9 cellular contexts compared by ENCODE assay signal in the genomic region with DNA sequence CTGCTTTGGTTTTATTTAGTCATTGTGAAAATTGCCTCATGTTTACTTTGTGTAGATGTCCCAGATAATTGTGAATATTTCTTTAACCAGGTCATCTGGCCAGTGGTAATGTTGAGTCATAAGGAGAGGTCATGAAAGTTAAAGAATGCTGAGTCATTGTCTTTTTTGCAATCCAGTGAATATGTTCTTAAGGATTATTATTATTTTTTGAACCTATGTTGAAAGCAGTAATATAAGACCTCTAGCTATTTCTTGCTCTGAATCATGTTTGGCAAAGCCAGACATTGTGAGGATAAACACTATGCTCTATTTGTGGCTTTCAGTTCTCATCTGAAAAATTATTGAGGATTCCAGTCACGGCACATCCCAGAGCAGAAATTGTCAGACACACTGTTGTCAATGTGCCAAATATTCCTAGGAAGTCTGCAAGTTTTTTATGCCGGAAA.
DNase-seq lines count a peak whose midpoint lies in the region; ATAC-seq and TF ChIP-seq lines count a peak whose summit lies in the region.
"Had no signal": no experiment of that assay in that cellular context is flagged by ENCODE, and none has a peak within 500 bp of the region (broad histone marks: within the 10 kb centered on the region; RNA-seq: fewer than 3 reads in every experiment).

No MANE protein-coding gene starts in this region.

- H3K27ac ChIP-seq in breast epithelium: peak overlapping the region in 1 of 2 donors; percentile 41
- peak overlapping the region; percentile 94 for H3K27ac ChIP-seq in PC-3 (ENCODE audit: low read length)
- H3K27ac ChIP-seq in fibroblast of lung (ENCODE audit: insufficient read depth, low read length): peak overlapping the region; percentile 55
- H3K27ac ChIP-seq in aorta (ENCODE audit: low read depth in 1 of 2, low read length in 2 of 2): no peak overlapping the region

- no peak for TF ChIP-seq CTCF in MCF 10A (IDR thresholded peaks at IDR 0.05; ENCODE audit: unreplicated experiment)
- TF ChIP-seq CTCF in breast epithelium (IDR thresholded peaks at IDR 0.05): no peak
- no peak for TF ChIP-seq CTCF in PC-3 (conservative IDR thresholded peaks at IDR 0.05; ENCODE audit: low read depth, low read length)
- no peak for TF ChIP-seq CTCF in fibroblast of lung (conservative IDR thresholded peaks at IDR 0.05 in 1 of 2, IDR thresholded peaks at IDR 0.05 in 1 of 2; ENCODE audit: low read depth in 1 of 2, low read length in 2 of 2)

- no peaks in the 10 kb centered on the region for H3K79me2 ChIP-seq in PC-3 (ENCODE audit: low read length)
- no peaks in the 10 kb centered on the region for H3K79me2 ChIP-seq in fibroblast of lung (ENCODE audit: control insufficient read depth, insufficient read depth, low read length)

- peaks cover 14% of the 10 kb centered on the region for H3F3A ChIP-seq in PC-3 (ENCODE audit: low read length, unreplicated experiment)

- no peaks in the 10 kb centered on the region for H3K27me3 Mint-ChIP-seq in MCF 10A (ENCODE audit: insufficient read depth, unreplicated experiment)
- H3K27me3 Mint-ChIP-seq in activated T-cell treated with anti-CD3 and anti-CD28 coated beads, Interleukin-2, amount 50 U/mL, for 24 hours: no peaks in the 10 kb centered on the region

- BruUV-seq in MCF 10A (replicated peaks; lab: Mats Ljungman, UMichigan) (no TSS peak), PC-3 (replicated peaks; lab: Mats Ljungman, UMichigan) (no TSS peak)

- H3K36me3 Mint-ChIP-seq in MCF 10A (ENCODE audit: insufficient read depth, unreplicated experiment): no peaks in the 10 kb centered on the region
- H3K36me3 Mint-ChIP-seq in activated T-cell treated with anti-CD3 and anti-CD28 coated beads, Interleukin-2, amount 50 U/mL, for 24 hours (ENCODE audit: low read depth): no peaks in the 10 kb centered on the region

- POLR2A ChIA-PET in MCF 10A (lab: Yijun Ruan, JAX): interaction anchor here (0.6 to 1.6 kb wide), 5 partner anchors 26 to 319 kb away, joined by 3 to 7 read pairs (median 4); no protein-coding TSS in a partner anchor
- POLR2A ChIA-PET in PC-3 (lab: Charles Lee; ENCODE audit: unreplicated experiment): interaction anchor here (0.7 kb wide), 1 partner anchor 455 kb away, joined by 5 read pairs; no protein-coding TSS in a partner anchor

- no peaks in the 10 kb centered on the region for H3K27me3 ChIP-seq in breast epithelium
- no peaks in the 10 kb centered on the region for H3K27me3 ChIP-seq in PC-3 (ENCODE audit: low read length)
- H3K27me3 ChIP-seq in fibroblast of lung (ENCODE audit: control insufficient read depth, insufficient read depth, low read length): no peaks in the 10 kb centered on the region
- H3K27me3 ChIP-seq in aorta (ENCODE audit: control insufficient read depth in 1 of 2, insufficient read depth in 2 of 2, low read length in 1 of 2): no peaks in the 10 kb centered on the region

- no peaks in the 10 kb centered on the region for H3K9me2 ChIP-seq in PC-3 (replicated peaks; ENCODE audit: low read length)

- peak overlapping the region; percentile 8 for H3K4me3 Mint-ChIP-seq in MCF 10A (ENCODE audit: unreplicated experiment)
- no peak overlapping the region for H3K4me3 Mint-ChIP-seq in activated T-cell treated with anti-CD3 and anti-CD28 coated beads, Interleukin-2, amount 50 U/mL, for 24 hours
- H3K4me3 Mint-ChIP-seq: B cell had no signal

- no peak for TF ChIP-seq POLR2A in breast epithelium (IDR thresholded peaks at IDR 0.05)

- H3K9me3 Mint-ChIP-seq in MCF 10A (ENCODE audit: unreplicated experiment): no peaks in the 10 kb centered on the region
- no peaks in the 10 kb centered on the region for H3K9me3 Mint-ChIP-seq in activated T-cell treated with anti-CD3 and anti-CD28 coated beads, Interleukin-2, amount 50 U/mL, for 24 hours

- CTCF ChIA-PET in MCF 10A (lab: Yijun Ruan, JAX): no interaction called here
- CTCF ChIA-PET in PC-3 (lab: Charles Lee): interaction anchor here (0.6 kb wide), 1 partner anchor 54 kb away, joined by 3 read pairs; no protein-coding TSS in a partner anchor

- intact Hi-C loops in MCF 10A (cut with micrococcal nuclease): loop anchor here (2.0 kb wide), 1 partner anchor 244 kb away; no protein-coding TSS in a partner anchor
- intact Hi-C loops in breast epithelium (cut with DNase I; ENCODE audit: low total_unique reads): no loop called here
- intact Hi-C loops in PC-3 (cut with micrococcal nuclease): no loop called here
- intact Hi-C loops in aorta (cut with DNase I): no loop called here

- peak overlapping the region; percentile 55 for H3K9ac ChIP-seq in PC-3 (ENCODE audit: low read length)
- no peak overlapping the region for H3K9ac ChIP-seq in fibroblast of lung (ENCODE audit: insufficient read depth, low read length)

- H3K4me1 ChIP-seq in breast epithelium (no peaks in the 10 kb centered on the region), PC-3 (ENCODE audit: insufficient read depth, low read length) (peaks cover 38% of the 10 kb centered on the region), fibroblast of lung (ENCODE audit: control insufficient read depth, extremely low read depth, insufficient read depth, low read length) (peaks cover 7% of the 10 kb centered on the region), aorta (ENCODE audit: control insufficient read depth in 1 of 2, insufficient read depth in 2 of 2, low read length in 2 of 2) (no peaks in the 10 kb centered on the region)

- DNase-seq in MCF 10A (ENCODE audit: unreplicated experiment): peak; percentile 93
- DNase-seq in breast epithelium (ENCODE audit: low spot score in 2 of 2): no peak
- DNase-seq in PC-3: peak; percentile 96
- peak; percentile 99 to 100 for DNase-seq in fibroblast of lung (ENCODE audit: low read depth in 2 of 2)
- DNase-seq in aorta: no peak
- no peak for DNase-seq in activated T-cell treated with anti-CD3 and anti-CD28 coated beads, Interleukin-2, amount 50 U/mL, for 24 hours
- DNase-seq in COLO668 (lab: John Stamatoyannopoulos, UW; ENCODE audit: unreplicated experiment): no peak
- DNase-seq in nucleus accumbens (lab: John Stamatoyannopoulos, UW): no peak

- no peaks in the 10 kb centered on the region for H4K20me1 ChIP-seq in PC-3 (ENCODE audit: low read length)
- H4K20me1 ChIP-seq in fibroblast of lung (ENCODE audit: control insufficient read depth, extremely low read depth, insufficient read depth, low read length): no peaks in the 10 kb centered on the region

- H3K9me3 ChIP-seq in breast epithelium (peaks cover 0 to 13% of the 10 kb centered on the region in 2 donors), PC-3 (ENCODE audit: low read length) (no peaks in the 10 kb centered on the region), fibroblast of lung (ENCODE audit: control insufficient read depth, insufficient read depth, low read depth, low read length) (no peaks in the 10 kb centered on the region), aorta (ENCODE audit: control insufficient read depth, low read length) (no peaks in the 10 kb centered on the region)

- WGBS in aorta, 2 donors: 21 to 25% methylated on average over 2 of the region's 2 CpGs

- no peak overlapping the region for H3K27ac Mint-ChIP-seq in MCF 10A (ENCODE audit: low read depth, unreplicated experiment)
- no peak overlapping the region for H3K27ac Mint-ChIP-seq in activated T-cell treated with anti-CD3 and anti-CD28 coated beads, Interleukin-2, amount 50 U/mL, for 24 hours
- H3K27ac Mint-ChIP-seq: B cell had no signal

- peaks cover 21% of the 10 kb centered on the region for H3K4me1 Mint-ChIP-seq in MCF 10A (ENCODE audit: insufficient read depth, unreplicated experiment)
- no peaks in the 10 kb centered on the region for H3K4me1 Mint-ChIP-seq in activated T-cell treated with anti-CD3 and anti-CD28 coated beads, Interleukin-2, amount 50 U/mL, for 24 hours (ENCODE audit: low read depth)
- H3K4me1 Mint-ChIP-seq: B cell had no signal

- H3K36me3 ChIP-seq in breast epithelium: no peaks in the 10 kb centered on the region
- H3K36me3 ChIP-seq in PC-3 (ENCODE audit: low read depth, low read length): no peaks in the 10 kb centered on the region
- H3K36me3 ChIP-seq in fibroblast of lung (ENCODE audit: control insufficient read depth, insufficient read depth, low read length): peaks cover 2% of the 10 kb centered on the region
- H3K36me3 ChIP-seq in aorta (ENCODE audit: control insufficient read depth in 1 of 2, insufficient read depth in 2 of 2, low read length in 1 of 2): no peaks in the 10 kb centered on the region

- peak; percentile 93 for ATAC-seq in PC-3
- peak; percentile 82 for ATAC-seq in aorta (ENCODE audit: low FRiP score)

- H2AFZ ChIP-seq in PC-3 (ENCODE audit: low read length) (no peak overlapping the region), fibroblast of lung (ENCODE audit: low read length) (no peak overlapping the region)

- H3K4me2 ChIP-seq in PC-3 (ENCODE audit: low read length): peak overlapping the region; percentile 64
- H3K4me2 ChIP-seq in fibroblast of lung (ENCODE audit: extremely low read depth, insufficient read depth, low read length): no peak overlapping the region

- H3K4me3 ChIP-seq in breast epithelium (no peak overlapping the region), PC-3 (ENCODE audit: low read length) (no peak overlapping the region), fibroblast of lung (replicated peaks in 1 of 4; ENCODE audit: control extremely low read depth in 1 of 4, insufficient read depth in 1 of 4, low read depth in 3 of 4, low read length in 4 of 4) (no peak overlapping the region), aorta (ENCODE audit: low read length in 2 of 2) (no peak overlapping the region)

Comparison
In these comparisons a context has a peak if more than half of its experiments do, and no peak if none do; other contexts are left out.
1. DNase-seq: peak in MCF 10A (single experiment), PC-3 (single experiment) and fibroblast of lung (2 of 2); none in breast epithelium (0 of 2), aorta (0 of 2), activated T-cell treated with anti-CD3 and anti-CD28 coated beads, Interleukin-2, amount 50 U/mL, for 24 hours (single experiment), COLO668 (single experiment) and nucleus accumbens (0 of 56).
2. H3K27ac ChIP-seq: peak in PC-3 (single experiment) and fibroblast of lung (single experiment); none in aorta (0 of 2).